Comparison of ENCODE assay signal across 10 cellular contexts in genomic region chr22:29704528-29705285, GRCh38. TPM values are rescaled to one million over a fixed set of nuclear protein-coding genes. Genes with fewer than 3 reads are reported as not detected.
A peak's percentile ranks its signal among the peaks of the same experiment; 100 is the strongest.
DNase-seq lines count a peak whose midpoint lies in the region; ATAC-seq, FAIRE-seq and TF ChIP-seq lines count a peak whose summit lies in the region.
"Had no signal": no experiment of that assay in that cellular context is flagged by ENCODE, and none has a peak within 500 bp of the region (broad histone marks: within the 10 kb centered on the region; RNA-seq: fewer than 3 reads in every experiment).

No MANE protein-coding gene starts in this region.

- no peak overlapping the region for H3K9ac ChIP-seq in PC-3 (ENCODE audit: low read length)

- FAIRE-seq in frontal cortex (lab: Jason Lieb, UNC) = no peak

- no peak overlapping the region for H3K4me3 ChIP-seq in PC-3 (ENCODE audit: low read length)
- H3K4me3 ChIP-seq: esophagus squamous epithelium had no signal

- H3K36me3 ChIP-seq in PC-3 (ENCODE audit: low read depth, low read length) = no peaks in the 10 kb centered on the region
- H3K36me3 ChIP-seq: esophagus squamous epithelium had no signal

- ATAC-seq in PC-3 (peak; percentile 20; the same call in 1 of the 2 replicates), HG03108 (IDR thresholded peaks at IDR 0.05; ENCODE audit: unreplicated experiment) (no peak), GM18858 (IDR thresholded peaks at IDR 0.05; ENCODE audit: unreplicated experiment) (no peak), GM21737 (IDR thresholded peaks at IDR 0.05; ENCODE audit: unreplicated experiment) (no peak)

- H3K79me2 ChIP-seq in PC-3 (ENCODE audit: low read length) = no peaks in the 10 kb centered on the region

- no peaks in the 10 kb centered on the region for H4K20me1 ChIP-seq in PC-3 (ENCODE audit: low read length)

- POLR2A ChIA-PET in PC-3 (lab: Charles Lee; ENCODE audit: unreplicated experiment) = no interaction called here

- H3K9me2 ChIP-seq in PC-3 (replicated peaks; ENCODE audit: low read length) = no peaks in the 10 kb centered on the region

- intact Hi-C loops in PC-3 (cut with micrococcal nuclease) = loop anchor here (5.0 to 10.0 kb wide), 2 partner anchors 300 to 383 kb away; no protein-coding TSS in a partner anchor

- no peaks in the 10 kb centered on the region for H3F3A ChIP-seq in PC-3 (ENCODE audit: low read length, unreplicated experiment)

- DNase-seq in NCI-H2171 treated with DMSO at 0.1 percent for 48 hours (lab: John Stamatoyannopoulos, UW) = peak; percentile 15
- DNase-seq in NCI-H2171 (lab: John Stamatoyannopoulos, UW) = no peak
- peak; percentile 60 for DNase-seq in PC-3
- DNase-seq in frontal cortex (ENCODE audit: low spot score in 2 of 2) = peak; percentile 60 to 68
- peak; percentile 16 for DNase-seq in stromal cell of bone marrow (ENCODE audit: low read depth)
- DNase-seq: AML-193, esophagus squamous epithelium had no signal

- H3K9me3 ChIP-seq in PC-3 (ENCODE audit: low read length) = no peaks in the 10 kb centered on the region
- H3K9me3 ChIP-seq: esophagus squamous epithelium had no signal

- H3K27me3 ChIP-seq in PC-3 (ENCODE audit: low read length) = no peaks in the 10 kb centered on the region

- BruUV-seq in PC-3 (replicated peaks; lab: Mats Ljungman, UMichigan) = no TSS peak

- peaks cover 47% of the 10 kb centered on the region for H3K4me1 ChIP-seq in PC-3 (ENCODE audit: insufficient read depth, low read length)

- no peak overlapping the region for H2AFZ ChIP-seq in PC-3 (ENCODE audit: low read length)

- H3K27ac ChIP-seq in PC-3 (ENCODE audit: low read length) = no peak overlapping the region
- H3K27ac ChIP-seq: esophagus squamous epithelium had no signal

- TF ChIP-seq CTCF in PC-3 (conservative IDR thresholded peaks at IDR 0.05; ENCODE audit: low read depth, low read length) = no peak

- peak overlapping the region; percentile 46; the same call in 1 of the 2 replicates for H3K4me2 ChIP-seq in PC-3 (ENCODE audit: low read length)

- CTCF ChIA-PET in PC-3 (lab: Charles Lee) = no interaction called here

RNA-seq across cellular contexts. Expression of gene CABP7, which starts 15.1 kb away (rescaled TPM):
- total RNA-seq in PC-3 (2014; rRNA removed) = 0.69 and 0.87 TPM in 2 replicates
- 1.6 TPM for total RNA-seq in frontal cortex
